In the genomic region with DNA sequence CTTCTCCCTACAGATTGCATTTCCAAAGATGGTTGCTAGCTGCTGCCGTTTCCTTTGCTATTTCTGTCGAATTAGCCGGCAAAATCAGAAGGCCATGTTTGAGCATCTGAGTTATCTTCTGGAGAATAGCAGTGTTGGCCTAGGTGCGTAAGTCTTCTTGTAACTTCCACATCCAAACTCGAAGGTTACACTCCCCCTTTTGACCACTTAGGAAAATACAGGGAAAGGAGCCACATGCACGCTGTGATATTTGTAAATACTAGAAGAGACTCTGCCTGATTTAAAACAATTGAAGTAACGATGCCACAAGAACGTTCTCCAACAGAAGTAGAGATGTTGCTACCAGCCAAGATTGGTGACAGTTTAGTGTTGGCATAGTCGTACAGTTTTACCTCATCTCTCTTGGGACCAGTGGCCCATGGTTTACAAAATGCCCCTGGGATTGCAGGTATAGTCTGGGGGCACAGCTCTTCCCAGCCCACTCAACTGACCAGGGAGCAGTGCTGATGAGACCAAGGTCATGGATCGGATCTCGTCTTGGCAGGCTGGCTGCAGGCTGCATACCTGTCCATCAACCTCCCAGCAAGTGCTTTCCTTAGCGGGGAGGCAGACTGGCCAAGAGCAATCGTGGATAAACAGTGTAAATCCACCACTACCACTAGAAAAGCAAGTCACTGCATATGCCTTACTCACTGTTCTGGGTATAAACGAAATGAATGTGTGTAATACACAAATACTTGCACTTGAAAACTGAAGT, we compare ENCODE assay signal across 1 cellular context.
A peak's percentile ranks its signal among the peaks of the same experiment; 100 is the strongest.
TF ChIP-seq lines count a peak whose summit lies in the region.

No MANE protein-coding gene starts in this region.

TF ChIP-seq in SK-N-SH, 30 proteins besides CTCF, POLR2A, EP300 and RAD21 (continued from another document):
- TF ChIP-seq SMC3 (IDR thresholded peaks at IDR 0.05; ENCODE audit: low read depth, low read length) (peak; percentile 17; the same call in 1 of the 2 replicates), FOSL2 (IDR thresholded peaks at IDR 0.05; ENCODE audit: borderline replicate concordance, low read depth) (no peak), ELF1 (IDR thresholded peaks at IDR 0.05) (no peak), RXRA (IDR thresholded peaks at IDR 0.05; ENCODE audit: borderline replicate concordance, low read depth) (no peak)
- TF ChIP-seq, protein P1, sequence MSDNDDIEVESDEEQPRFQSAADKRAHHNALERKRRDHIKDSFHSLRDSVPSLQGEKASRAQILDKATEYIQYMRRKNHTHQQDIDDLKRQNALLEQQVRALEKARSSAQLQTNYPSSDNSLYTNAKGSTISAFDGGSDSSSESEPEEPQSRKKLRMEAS (IDR thresholded peaks at IDR 0.05; ENCODE audit: low read depth), result no peak
